ENCODE assay signal across 9 cellular contexts in genomic region chr12:124423683-124424515, GRCh38.
A peak's percentile ranks its signal among the peaks of the same experiment; 100 is the strongest.
DNase-seq lines count a peak whose midpoint lies in the region; ATAC-seq and TF ChIP-seq lines count a peak whose summit lies in the region.
"Had no signal": no experiment of that assay in that cellular context is flagged by ENCODE, and none has a peak within 500 bp of the region (broad histone marks: within the 10 kb centered on the region; RNA-seq: fewer than 3 reads in every experiment).

No MANE protein-coding gene starts in this region.

- TF ChIP-seq POLR2A in body of pancreas (IDR thresholded peaks at IDR 0.05): no peak

- peak overlapping the region; percentile 94 for H3K27ac ChIP-seq in HEK293 (ENCODE audit: extremely low read depth, low read depth, low read length)
- H3K27ac ChIP-seq in body of pancreas: peak overlapping the region; percentile 84 to 96 (median 89)
- peak overlapping the region; percentile 92 for H3K27ac ChIP-seq in lower lobe of right lung
- H3K27ac ChIP-seq in effector memory CD4-positive, alpha-beta T cell (ENCODE audit: insufficient read depth, low read length, poor library complexity, severe bottlenecking): no peak overlapping the region

- H3K4me3 ChIP-seq in HEK293 (ENCODE audit: low read depth, low read length) (no peak overlapping the region; the same call in 1 of the 2 replicates), body of pancreas (no peak overlapping the region), lower lobe of right lung (peak overlapping the region; percentile 35)
- H3K4me3 ChIP-seq in effector memory CD4-positive, alpha-beta T cell (ENCODE audit: insufficient read depth, low read depth, low read length, poor library complexity, severe bottlenecking): no peak overlapping the region

- H3K9me3 ChIP-seq in HEK293 (ENCODE audit: control insufficient read depth, insufficient read depth, low read depth, low read length) (no peaks in the 10 kb centered on the region), body of pancreas (no peaks in the 10 kb centered on the region), lower lobe of right lung (no peaks in the 10 kb centered on the region)
- H3K9me3 ChIP-seq in effector memory CD4-positive, alpha-beta T cell (ENCODE audit: control insufficient read depth, low read length): no peaks in the 10 kb centered on the region

- TF ChIP-seq CTCF in HEK293 (tag by site-specific recombination; IDR thresholded peaks at IDR 0.05) (no peak), body of pancreas (IDR thresholded peaks at IDR 0.05) (no peak), lower lobe of right lung (IDR thresholded peaks at IDR 0.05) (no peak)

- DNase-seq in body of pancreas (no peak), lower lobe of right lung (no peak), NCI-H128 (lab: John Stamatoyannopoulos, UW; ENCODE audit: unreplicated experiment) (no peak), OCI-M1 (lab: John Stamatoyannopoulos, UW) (no peak), NCI-H1105 treated with DMSO at 0.1 percent for 48 hours (lab: John Stamatoyannopoulos, UW) (no peak)
- peak; percentile 18 to 27 for DNase-seq in stimulated activated CD8-positive, alpha-beta memory T cell treated with anti-CD3 and anti-CD28 coated beads, Interleukin-2, amount 100 ng/mL, for 1 hour (ENCODE audit: low read depth in 2 of 2)
- no peak for DNase-seq in effector memory CD4-positive, alpha-beta T cell
- DNase-seq: stimulated activated naive B cell treated with anti-CD40 and anti-IgM and Interleukin-4, amounts not matched to agents 10 μg/mL and 1 μg/mL and 100 μg/mL, for 72 hours had no signal

- H3K4me1 ChIP-seq in HEK293 (ENCODE audit: control insufficient read depth, insufficient read depth, low read length): peaks cover 15% of the 10 kb centered on the region
- H3K4me1 ChIP-seq in body of pancreas: peaks cover 32% of the 10 kb centered on the region
- peaks cover 55% of the 10 kb centered on the region for H3K4me1 ChIP-seq in lower lobe of right lung
- H3K4me1 ChIP-seq in effector memory CD4-positive, alpha-beta T cell (ENCODE audit: control insufficient read depth, insufficient read depth, low read length, poor library complexity, severe bottlenecking): no peaks in the 10 kb centered on the region

- CTCF ChIA-PET in HEK293 (lab: Yijun Ruan, JAX): no interaction called here

- no peak for ATAC-seq in body of pancreas
- ATAC-seq in lower lobe of right lung: no peak
- ATAC-seq: stimulated activated naive B cell treated with anti-CD40 and anti-IgM and Interleukin-4, amounts not matched to agents 10 μg/mL and 1 μg/mL and 100 μg/mL, for 72 hours had no signal

- 83 to 90% methylated on average over 22 to 27 of the region's 27 CpGs for WGBS in body of pancreas, 2 donors

- no peaks in the 10 kb centered on the region for H3K27me3 ChIP-seq in body of pancreas
- no peaks in the 10 kb centered on the region for H3K27me3 ChIP-seq in lower lobe of right lung (ENCODE audit: low read depth)
- H3K27me3 ChIP-seq in effector memory CD4-positive, alpha-beta T cell (replicated peaks; ENCODE audit: control insufficient read depth, insufficient read depth, low read length, poor library complexity, severe bottlenecking): no peaks in the 10 kb centered on the region

- H3K36me3 ChIP-seq in HEK293 (ENCODE audit: control insufficient read depth in 2 of 2, insufficient read depth in 1 of 2, low read length in 2 of 2): peaks cover 0 to 61% of the 10 kb centered on the region in 2 experiments; a peak in 2 of 3 replicates
- peaks cover 0 to 8% of the 10 kb centered on the region in 2 donors for H3K36me3 ChIP-seq in body of pancreas (replicated peaks in 1 of 2; ENCODE audit: insufficient read depth in 1 of 2, low read depth in 2 of 2)
- peaks cover 78% of the 10 kb centered on the region for H3K36me3 ChIP-seq in lower lobe of right lung
- peaks cover 69% of the 10 kb centered on the region for H3K36me3 ChIP-seq in effector memory CD4-positive, alpha-beta T cell (ENCODE audit: control insufficient read depth, insufficient read depth, low read length)

- intact Hi-C loops in body of pancreas (cut with DNase I): no loop called here
- intact Hi-C loops in lower lobe of right lung (cut with DNase I): no loop called here

- POLR2A ChIA-PET in HEK293 (lab: Yijun Ruan, JAX): no interaction called here

TF ChIP-seq in HEK293, 187 proteins besides CTCF, POLR2A, EP300 and RAD21:
- TF ChIP-seq ZIC2 (tag by site-specific recombination; IDR thresholded peaks at IDR 0.05) (no peak), PBX3 (CRISPR knock-in tag; IDR thresholded peaks at IDR 0.05) (no peak), GLIS2 (tag by site-specific recombination; IDR thresholded peaks at IDR 0.05) (no peak), ZXDB (tag by site-specific recombination; IDR thresholded peaks at IDR 0.05) (peak; percentile 18; the same call in 1 of the 2 replicates), ZNF645 (tag by site-specific recombination; IDR thresholded peaks at IDR 0.05) (no peak)

Comparison
In these comparisons a context has a peak if more than half of its experiments do, and no peak if none do; other contexts are left out.
1. DNase-seq: peak in stimulated activated CD8-positive, alpha-beta memory T cell treated with anti-CD3 and anti-CD28 coated beads, Interleukin-2, amount 100 ng/mL, for 1 hour (2 of 2); none in body of pancreas (0 of 4), lower lobe of right lung (single experiment), NCI-H128 (single experiment), effector memory CD4-positive, alpha-beta T cell (0 of 3), OCI-M1 (single experiment) and NCI-H1105 treated with DMSO at 0.1 percent for 48 hours (single experiment).